In the genomic region with DNA sequence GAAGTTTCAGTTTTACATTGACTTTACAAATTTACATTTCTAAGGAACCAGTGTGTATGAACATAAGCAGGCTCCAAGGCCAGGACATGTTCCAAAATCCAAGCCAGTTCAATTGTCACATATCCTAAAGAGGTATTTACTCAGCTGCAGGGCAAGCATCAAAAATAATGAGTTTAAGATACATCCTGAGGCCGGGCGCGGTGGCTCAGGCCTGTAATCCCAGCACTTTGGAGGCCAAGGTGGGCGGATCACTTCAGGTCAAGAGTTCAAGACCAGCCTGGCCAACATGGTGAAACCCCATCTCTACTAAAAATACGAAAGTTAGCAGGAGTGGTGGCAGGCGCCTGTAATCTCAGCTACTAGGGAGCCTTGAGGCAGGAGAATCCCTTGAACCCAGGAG, we compare ENCODE assay signal across 10 cellular contexts. TPM values are rescaled to one million over a fixed set of nuclear protein-coding genes. Genes with fewer than 3 reads are reported as not detected.
A peak's percentile ranks its signal among the peaks of the same experiment; 100 is the strongest.
DNase-seq lines count a peak whose midpoint lies in the region; ATAC-seq and TF ChIP-seq lines count a peak whose summit lies in the region.
"Had no signal": no experiment of that assay in that cellular context is flagged by ENCODE, and none has a peak within 500 bp of the region (broad histone marks: within the 10 kb centered on the region; RNA-seq: fewer than 3 reads in every experiment).

No MANE protein-coding gene starts in this region.

- H3K79me2 ChIP-seq in neural progenitor cell (ENCODE audit: low read depth), result peaks cover 31% of the 10 kb centered on the region

- H3K4me1 Mint-ChIP-seq in endothelial cell (ENCODE audit: unreplicated experiment), result peaks cover 25% of the 10 kb centered on the region
- H3K4me1 Mint-ChIP-seq in neural progenitor cell, result peaks cover 32% of the 10 kb centered on the region

- no peaks in the 10 kb centered on the region for H3K9me3 Mint-ChIP-seq in endothelial cell (ENCODE audit: unreplicated experiment)
- no peaks in the 10 kb centered on the region for H3K9me3 Mint-ChIP-seq in neural progenitor cell

- H3K9me3 ChIP-seq in heart left ventricle, result no peaks in the 10 kb centered on the region
- H3K9me3 ChIP-seq in neural progenitor cell (ENCODE audit: low read depth), result no peaks in the 10 kb centered on the region
- H3K9me3 ChIP-seq in uterus, result no peaks in the 10 kb centered on the region

- no peak for DNase-seq in heart left ventricle
- no peak for DNase-seq in Right ventricle myocardium superior
- DNase-seq in endothelial cell (ENCODE audit: low spot score), result no peak
- no peak for DNase-seq in neural progenitor cell (ENCODE audit: low spot score)
- DNase-seq in uterus, result no peak
- no peak for DNase-seq in posterior vena cava (ENCODE audit: low spot score)
- no peak for DNase-seq in GM13976 (ENCODE audit: low spot score)
- DNase-seq in GM13977 (ENCODE audit: low spot score), result no peak
- DNase-seq: activated CD4-positive, alpha-beta T cell treated with anti-CD3 and anti-CD28 coated beads, Interleukin-2, amount 50 U/mL, for 4 hours; T-helper 2 cell had no signal

- H4K20me1 ChIP-seq in neural progenitor cell (ENCODE audit: low read depth), result no peaks in the 10 kb centered on the region

- H3K36me3 ChIP-seq in heart left ventricle (no peaks in the 10 kb centered on the region), neural progenitor cell (no peaks in the 10 kb centered on the region), uterus (no peaks in the 10 kb centered on the region)

- in situ Hi-C loops in GM13976 (cut with MboI; ENCODE audit: low sequenced_read_pairs, unreplicated experiment), result no loop called here
- in situ Hi-C loops in GM13977 (cut with MboI; ENCODE audit: low pct_unique_long_range_greater_than_20kb, low sequenced_read_pairs, unreplicated experiment), result no loop called here

- peaks cover 25% of the 10 kb centered on the region for H3F3A ChIP-seq in neural progenitor cell (ENCODE audit: low read depth)

- no peak for TF ChIP-seq CTCF in heart left ventricle (IDR thresholded peaks at IDR 0.05)
- no peak for TF ChIP-seq CTCF in endothelial cell (IDR thresholded peaks at IDR 0.05; ENCODE audit: unreplicated experiment)
- TF ChIP-seq CTCF in neural progenitor cell (IDR thresholded peaks at IDR 0.05), result no peak
- no peak for TF ChIP-seq CTCF in uterus (IDR thresholded peaks at IDR 0.05)
- TF ChIP-seq CTCF in GM13976 (IDR thresholded peaks at IDR 0.05; ENCODE audit: borderline replicate concordance, control extremely low read depth, extremely low read depth, insufficient read depth, missing control alignments), result no peak
- no peak for TF ChIP-seq CTCF in GM13977 (IDR thresholded peaks at IDR 0.05; ENCODE audit: extremely low read depth, insufficient read depth, missing control alignments)

- H3K4me3 ChIP-seq in heart left ventricle, result peak overlapping the region in 6 of 12 donors; percentile 81 to 97 (median 83)
- no peak overlapping the region for H3K4me3 ChIP-seq in neural progenitor cell
- H3K4me3 ChIP-seq in uterus, result no peak overlapping the region

- H2AFZ ChIP-seq in neural progenitor cell (replicated peaks), result no peak overlapping the region

- H3K36me3 Mint-ChIP-seq in endothelial cell (ENCODE audit: low read depth, unreplicated experiment) (peaks cover 1% of the 10 kb centered on the region), neural progenitor cell (peaks cover 2% of the 10 kb centered on the region)

- 69 to 86% (median 81%) methylated on average over 6 of the region's 6 CpGs for WGBS in heart left ventricle, 4 donors

- ATAC-seq in heart left ventricle (no peak), Right ventricle myocardium superior (ENCODE audit: poor library complexity) (no peak)

- peak overlapping the region; percentile 83 for H3K4me2 ChIP-seq in neural progenitor cell

- intact Hi-C loops in heart left ventricle (cut with DNase I) (loop anchor here in 5 of 10 donors (5.0 to 10.0 kb wide), 8 partner anchors 35 to 190 kb away; partner anchors contain the start of genes RPL27A (in 2 of the 5), TRIM66 (in 2 of the 5) and AKIP1 (in 1 of the 5)), Right ventricle myocardium superior (cut with DNase I) (no loop called here), uterus (cut with DNase I; ENCODE audit: low total_unique reads) (no loop called here), posterior vena cava (cut with DNase I) (no loop called here)

- H3K27ac Mint-ChIP-seq in endothelial cell (ENCODE audit: unreplicated experiment) (no peak overlapping the region), neural progenitor cell (peak overlapping the region; percentile 74)

- H3K27ac ChIP-seq in heart left ventricle, result peak overlapping the region in 10 of 12 donors; percentile 36 to 94 (median 86)
- no peak overlapping the region for H3K27ac ChIP-seq in neural progenitor cell
- peak overlapping the region; percentile 85 to 96 for H3K27ac ChIP-seq in uterus

- H3K27me3 ChIP-seq in heart left ventricle (peaks cover 0 to 30% (median 0%) of the 10 kb centered on the region in 9 donors), neural progenitor cell (no peaks in the 10 kb centered on the region), uterus (no peaks in the 10 kb centered on the region)

- TF ChIP-seq POLR2A in heart left ventricle (IDR thresholded peaks at IDR 0.05), result no peak
- TF ChIP-seq POLR2A in uterus (IDR thresholded peaks at IDR 0.05), result no peak

- peaks cover 0 to 48% (median 12%) of the 10 kb centered on the region in 12 donors for H3K4me1 ChIP-seq in heart left ventricle
- H3K4me1 ChIP-seq in neural progenitor cell, result peaks cover 31% of the 10 kb centered on the region
- H3K4me1 ChIP-seq in uterus, result peaks cover 0 to 5% of the 10 kb centered on the region in 2 donors

- H3K27me3 Mint-ChIP-seq in endothelial cell (ENCODE audit: unreplicated experiment), result no peaks in the 10 kb centered on the region
- H3K27me3 Mint-ChIP-seq in neural progenitor cell (ENCODE audit: insufficient read depth, low read depth), result no peaks in the 10 kb centered on the region

- peak overlapping the region; percentile 87 for H3K4me3 Mint-ChIP-seq in endothelial cell (ENCODE audit: unreplicated experiment)
- H3K4me3 Mint-ChIP-seq in neural progenitor cell, result peak overlapping the region; percentile 92

- no peak overlapping the region for H3K9ac ChIP-seq in neural progenitor cell

RNA-seq across cellular contexts. Expression of gene AKIP1, which starts 39.0 kb away (rescaled TPM):
- total RNA-seq in heart left ventricle (10 to 100 TPM; 21.6 to 39.9 (median 27.4) TPM), Right ventricle myocardium superior (26.8 TPM), endothelial cell (ENCODE audit: unreplicated experiment) (20.8 TPM), neural progenitor cell (ENCODE audit: low replicate concordance) (45.6 and 53.7 TPM in 2 replicates), uterus (10 to 100 TPM in 2 of 4 donors, 1 to 10 TPM in 2; 2.6 to 32.7 (median 14.6) TPM), posterior vena cava (10 to 100 TPM; 15.4 to 19.1 TPM)
- 10 to 100 TPM; 17.7 to 31.1 TPM for polyA plus RNA-seq in heart left ventricle
